Comparison of ENCODE assay signal across 23 cellular contexts in genomic region chr2:156300337-156300736, GRCh38.
"Had no signal": no experiment of that assay in that cellular context is flagged by ENCODE, and none has a peak within 500 bp of the region (broad histone marks: within the 10 kb centered on the region; RNA-seq: fewer than 3 reads in every experiment).

No MANE protein-coding gene starts in this region.

- H3K4me3 ChIP-seq: colonic mucosa, esophagus squamous epithelium, lung, psoas muscle, sigmoid colon, skin epidermis, suprapubic skin, thyroid gland, upper lobe of left lung, vagina had no signal

- H3K4me1 ChIP-seq: colonic mucosa, esophagus squamous epithelium, psoas muscle, sigmoid colon, suprapubic skin, thyroid gland, upper lobe of left lung, vagina had no signal

- H3K27ac ChIP-seq: colonic mucosa, esophagus squamous epithelium, neutrophil, psoas muscle, sigmoid colon, skin epidermis, suprapubic skin, thyroid gland, upper lobe of left lung, vagina had no signal

- H3K9me3 ChIP-seq: colonic mucosa, esophagus squamous epithelium, neutrophil, psoas muscle, thyroid gland, upper lobe of left lung, vagina had no signal

- H3K27me3 ChIP-seq: colonic mucosa, esophagus squamous epithelium, sigmoid colon, suprapubic skin, thyroid gland, upper lobe of left lung, vagina had no signal

- DNase-seq: colonic mucosa; dermis blood vessel endothelial cell; esophagus squamous epithelium; foreskin fibroblast; hippocampal formation; left colon; left ventricle myocardium superior; mesenchymal stem cell; naive thymus-derived CD4-positive, alpha-beta T cell; nephron progenitor cell; psoas muscle; retina; sigmoid colon; stimulated activated CD4-positive, alpha-beta T cell treated with anti-CD3 and anti-CD28 coated beads, Interleukin-12 subunit alpha, Interleukin-12 subunit beta, amount 100 ng/mL, for 4 hours; stimulated activated CD4-positive, alpha-beta T cell treated with anti-CD3 and anti-CD28 coated beads, Interleukin-2, amount 100 ng/mL, for 48 hours; stimulated activated naive CD8-positive, alpha-beta T cell treated with anti-CD3 and anti-CD28 coated beads, Interleukin-15, Interleukin-2, amounts not matched to agents 100 U/mL and 50 U/mL, for 24 hours; thyroid gland; upper lobe of left lung had no signal

- H3K36me3 ChIP-seq: colonic mucosa, esophagus squamous epithelium, neutrophil, sigmoid colon, suprapubic skin, thyroid gland, upper lobe of left lung, vagina had no signal
